ENCODE assay signal across 10 cellular contexts in genomic region chr1:1302006-1302430, GRCh38. TPM values are rescaled to one million over a fixed set of nuclear protein-coding genes. Genes with fewer than 3 reads are reported as not detected.
DNase-seq lines count a peak whose midpoint lies in the region; ATAC-seq and TF ChIP-seq lines count a peak whose summit lies in the region.
"Had no signal": no experiment of that assay in that cellular context is flagged by ENCODE, and none has a peak within 500 bp of the region (broad histone marks: within the 10 kb centered on the region; RNA-seq: fewer than 3 reads in every experiment).

No MANE protein-coding gene starts in this region.

- peaks cover 24% of the 10 kb centered on the region for H3K4me1 ChIP-seq in neural progenitor cell

- CTCF ChIA-PET in activated CD4-positive, alpha-beta memory T cell treated with anti-CD3 and anti-CD28 coated beads, Interleukin-2, amount 10 ng/mL, durations not matched to agents 7 days and 5 days (lab: Charles Lee): no interaction called here

- POLR2A ChIA-PET in activated CD4-positive, alpha-beta memory T cell treated with anti-CD3 and anti-CD28 coated beads, Interleukin-2, amount 10 ng/mL, durations not matched to agents 7 days and 5 days (lab: Charles Lee): interaction anchor here (1.4 kb wide), 1 partner anchor 24 kb away, joined by 3 read pairs; no protein-coding TSS in a partner anchor

- no peaks in the 10 kb centered on the region for H3K27me3 ChIP-seq in GM06990 (replicated peaks; ENCODE audit: control insufficient read depth, insufficient read depth, low read length)
- no peaks in the 10 kb centered on the region for H3K27me3 ChIP-seq in neural progenitor cell

- H4K20me1 ChIP-seq in neural progenitor cell (ENCODE audit: low read depth): peaks cover 57% of the 10 kb centered on the region

- no peak overlapping the region for H3K27ac Mint-ChIP-seq in neural progenitor cell
- no peak overlapping the region for H3K27ac Mint-ChIP-seq in activated CD4-positive, alpha-beta memory T cell treated with anti-CD3 and anti-CD28 coated beads, Interleukin-2, amount 10 ng/mL, durations not matched to agents 7 days and 5 days
- H3K27ac Mint-ChIP-seq: activated naive CD4-positive, alpha-beta T cell treated with anti-CD3 and anti-CD28 coated beads for 36 hours had no signal

- H3K36me3 ChIP-seq in GM06990 (ENCODE audit: control insufficient read depth, insufficient read depth, low read length) (no peaks in the 10 kb centered on the region), neural progenitor cell (no peaks in the 10 kb centered on the region)

- in situ Hi-C loops in KBM-7 (cut with MboI; ENCODE audit: low pct_unique_long_range_greater_than_20kb, low sequenced_read_pairs): no loop called here

- H3K9me3 Mint-ChIP-seq in neural progenitor cell: no peaks in the 10 kb centered on the region
- no peaks in the 10 kb centered on the region for H3K9me3 Mint-ChIP-seq in activated CD4-positive, alpha-beta memory T cell treated with anti-CD3 and anti-CD28 coated beads, Interleukin-2, amount 10 ng/mL, durations not matched to agents 7 days and 5 days
- H3K9me3 Mint-ChIP-seq: activated naive CD4-positive, alpha-beta T cell treated with anti-CD3 and anti-CD28 coated beads for 36 hours had no signal

- H3K9ac ChIP-seq in neural progenitor cell: no peak overlapping the region

- peaks cover 17% of the 10 kb centered on the region for H3K4me1 Mint-ChIP-seq in neural progenitor cell
- H3K4me1 Mint-ChIP-seq in activated CD4-positive, alpha-beta memory T cell treated with anti-CD3 and anti-CD28 coated beads, Interleukin-2, amount 10 ng/mL, durations not matched to agents 7 days and 5 days: peaks cover 23% of the 10 kb centered on the region

- DNase-seq in GM06990 (ENCODE audit: extremely low read depth, insufficient read length) (no peak), KBM-7 (peak; percentile 22), choroid plexus epithelial cell (ENCODE audit: low read depth) (no peak), neural progenitor cell (ENCODE audit: low spot score) (no peak), occipital lobe (lab: John Stamatoyannopoulos, UW) (no peak)
- no peak for DNase-seq in activated CD4-positive, alpha-beta memory T cell treated with anti-CD3 and anti-CD28 coated beads, Interleukin-2, amount 10 ng/mL, durations not matched to agents 7 days and 5 days
- DNase-seq: activated naive CD4-positive, alpha-beta T cell treated with anti-CD3 and anti-CD28 coated beads for 36 hours; midbrain; NCI-H1092 had no signal

- no peaks in the 10 kb centered on the region for H3K9me3 ChIP-seq in neural progenitor cell (ENCODE audit: low read depth)

- H3K4me3 ChIP-seq in GM06990 (replicated peaks; ENCODE audit: low read depth, low read length) (no peak overlapping the region), choroid plexus epithelial cell (ENCODE audit: low read depth, low read length) (no peak overlapping the region), neural progenitor cell (no peak overlapping the region)

- TF ChIP-seq CTCF in GM06990 (IDR thresholded peaks at IDR 0.05; ENCODE audit: insufficient read depth, low read length, poor library complexity, severe bottlenecking) (peak; percentile 65), choroid plexus epithelial cell (conservative IDR thresholded peaks at IDR 0.05; ENCODE audit: low read depth, low read length) (peak; percentile 66), neural progenitor cell (IDR thresholded peaks at IDR 0.05) (peak; percentile 59)

- H3K36me3 Mint-ChIP-seq in neural progenitor cell: no peaks in the 10 kb centered on the region
- H3K36me3 Mint-ChIP-seq in activated CD4-positive, alpha-beta memory T cell treated with anti-CD3 and anti-CD28 coated beads, Interleukin-2, amount 10 ng/mL, durations not matched to agents 7 days and 5 days (ENCODE audit: low read depth): peaks cover 3% of the 10 kb centered on the region

- no peak overlapping the region for H2AFZ ChIP-seq in neural progenitor cell (replicated peaks)

- H3K27ac ChIP-seq in neural progenitor cell: no peak overlapping the region

- peaks cover 11% of the 10 kb centered on the region for H3F3A ChIP-seq in neural progenitor cell (ENCODE audit: low read depth)

- H3K79me2 ChIP-seq in neural progenitor cell (ENCODE audit: low read depth): peaks cover 5% of the 10 kb centered on the region

- no peak for ATAC-seq in GM19328 (IDR thresholded peaks at IDR 0.05; ENCODE audit: unreplicated experiment)

- H3K4me3 Mint-ChIP-seq in neural progenitor cell: no peak overlapping the region
- no peak overlapping the region for H3K4me3 Mint-ChIP-seq in activated CD4-positive, alpha-beta memory T cell treated with anti-CD3 and anti-CD28 coated beads, Interleukin-2, amount 10 ng/mL, durations not matched to agents 7 days and 5 days
- H3K4me3 Mint-ChIP-seq: activated naive CD4-positive, alpha-beta T cell treated with anti-CD3 and anti-CD28 coated beads for 36 hours had no signal

- H3K27me3 Mint-ChIP-seq in neural progenitor cell (ENCODE audit: insufficient read depth, low read depth): peaks cover 4% of the 10 kb centered on the region
- H3K27me3 Mint-ChIP-seq in activated CD4-positive, alpha-beta memory T cell treated with anti-CD3 and anti-CD28 coated beads, Interleukin-2, amount 10 ng/mL, durations not matched to agents 7 days and 5 days: no peaks in the 10 kb centered on the region

- H3K4me2 ChIP-seq in neural progenitor cell: no peak overlapping the region

RNA-seq across cellular contexts. Expression of gene ACAP3, which starts 5.7 kb away (rescaled TPM):
- total RNA-seq in neural progenitor cell (ENCODE audit: low replicate concordance) (10.7 and 24.6 TPM in 2 replicates), occipital lobe (51.3 TPM)
- total RNA-seq in activated CD4-positive, alpha-beta memory T cell treated with anti-CD3 and anti-CD28 coated beads, Interleukin-2, amount 10 ng/mL, durations not matched to agents 7 days and 5 days: 10 to 100 TPM; 64.4 to 72.3 TPM

RNA-seq across cellular contexts. Expression of gene PUSL1, which starts 6.4 kb away (rescaled TPM):
- total RNA-seq in neural progenitor cell (ENCODE audit: low replicate concordance): 3.7 and 22.5 TPM in 2 replicates
- 10 to 100 TPM; 17.9 to 20.0 TPM for total RNA-seq in activated CD4-positive, alpha-beta memory T cell treated with anti-CD3 and anti-CD28 coated beads, Interleukin-2, amount 10 ng/mL, durations not matched to agents 7 days and 5 days
- 8.0 TPM for total RNA-seq in occipital lobe

RNA-seq across cellular contexts. Expression of gene SCNN1D, which starts 21.8 kb away (rescaled TPM):
- total RNA-seq in neural progenitor cell (ENCODE audit: low replicate concordance): 0.41 and 4.7 TPM in 2 replicates
- 1 to 10 TPM; 3.9 to 4.4 TPM for total RNA-seq in activated CD4-positive, alpha-beta memory T cell treated with anti-CD3 and anti-CD28 coated beads, Interleukin-2, amount 10 ng/mL, durations not matched to agents 7 days and 5 days
- total RNA-seq in occipital lobe: 2.2 TPM

RNA-seq across cellular contexts. Expression of gene INTS11, which starts 22.4 kb away (rescaled TPM):
- 62.4 and 116 TPM in 2 replicates for total RNA-seq in neural progenitor cell (ENCODE audit: low replicate concordance)
- total RNA-seq in activated CD4-positive, alpha-beta memory T cell treated with anti-CD3 and anti-CD28 coated beads, Interleukin-2, amount 10 ng/mL, durations not matched to agents 7 days and 5 days: 100 to 1,000 TPM; 109 to 111 TPM
- total RNA-seq in occipital lobe: 28.2 TPM

RNA-seq across cellular contexts. Expression of gene CPTP, which starts 22.6 kb away (rescaled TPM):
- total RNA-seq in neural progenitor cell (ENCODE audit: low replicate concordance) (1.0 and 13.5 TPM in 2 replicates), occipital lobe (12.3 TPM)
- 10 to 100 TPM; 19.8 to 21.9 TPM for total RNA-seq in activated CD4-positive, alpha-beta memory T cell treated with anti-CD3 and anti-CD28 coated beads, Interleukin-2, amount 10 ng/mL, durations not matched to agents 7 days and 5 days
